25 cellular contexts compared by ENCODE assay signal in the genomic region with DNA sequence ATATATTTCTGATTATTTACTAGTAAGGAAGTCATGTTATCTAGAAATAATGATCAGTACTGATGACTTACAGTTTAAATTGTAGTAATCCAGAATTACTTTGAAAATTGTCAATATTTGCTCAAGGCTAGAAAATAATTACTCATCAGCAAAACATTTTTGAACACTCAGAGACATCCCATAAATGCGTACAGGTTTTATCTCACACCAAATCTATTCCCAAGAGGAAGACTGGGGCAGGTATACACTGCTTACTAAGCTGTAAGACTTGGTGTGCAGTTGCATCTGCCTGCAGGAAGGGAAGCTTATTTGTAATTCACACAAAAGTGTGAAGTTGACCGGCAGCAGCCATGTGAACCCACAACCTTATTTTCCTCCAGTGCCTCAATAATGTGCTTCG.
A peak's percentile ranks its signal among the peaks of the same experiment; 100 is the strongest.
DNase-seq lines count a peak whose midpoint lies in the region; ATAC-seq and TF ChIP-seq lines count a peak whose summit lies in the region.
"Had no signal": no experiment of that assay in that cellular context is flagged by ENCODE, and none has a peak within 500 bp of the region (broad histone marks: within the 10 kb centered on the region; RNA-seq: fewer than 3 reads in every experiment).

No MANE protein-coding gene starts in this region.

- H3K9ac ChIP-seq in mammary epithelial cell (ENCODE audit: insufficient read depth, low read length), result no peak overlapping the region
- H3K9ac ChIP-seq: KMS-11 had no signal

- dilution Hi-C loops in mammary epithelial cell (cut with HindIII; ENCODE audit: low sequenced_read_pairs), result no loop called here

- TF ChIP-seq CTCF in mammary epithelial cell (conservative IDR thresholded peaks at IDR 0.05 in 1 of 2, IDR thresholded peaks at IDR 0.05 in 1 of 2; ENCODE audit: extremely low read depth in 1 of 2, insufficient read depth in 1 of 2, low read depth in 1 of 2, low read length in 2 of 2), result no peak
- TF ChIP-seq CTCF in breast epithelium (IDR thresholded peaks at IDR 0.05), result no peak
- no peak for TF ChIP-seq CTCF in epithelial cell of esophagus (IDR thresholded peaks at IDR 0.05; ENCODE audit: insufficient read depth, low read depth, low read length, missing control alignments)

- no peaks in the 10 kb centered on the region for H3K27me3 ChIP-seq in mammary epithelial cell (ENCODE audit: insufficient read depth, low read length)
- H3K27me3 ChIP-seq in breast epithelium, result no peaks in the 10 kb centered on the region

- 72% methylated on average over 3 of the region's 3 CpGs for WGBS in mammary epithelial cell (ENCODE audit: low coverage, missing lambda C conversion rate)

- peaks cover 3% of the 10 kb centered on the region for H3K4me1 ChIP-seq in mammary epithelial cell (ENCODE audit: insufficient read depth, low read length)
- no peaks in the 10 kb centered on the region for H3K4me1 ChIP-seq in breast epithelium
- H3K4me1 ChIP-seq: HAP-1 had no signal

- no TSS peak for BruUV-seq in mammary epithelial cell (replicated peaks; lab: Mats Ljungman, UMichigan)

- no peak overlapping the region for H3K27ac ChIP-seq in mammary epithelial cell (ENCODE audit: insufficient read depth, low read depth, low read length)
- no peak overlapping the region for H3K27ac ChIP-seq in breast epithelium
- H3K27ac ChIP-seq: 22Rv1, C4-2B, KMS-11 had no signal

- no peak for ATAC-seq in GM21447 (IDR thresholded peaks at IDR 0.05; ENCODE audit: unreplicated experiment)
- ATAC-seq: CD8-positive, alpha-beta T cell had no signal

- DNase-seq in mammary epithelial cell, result peak; percentile 53
- DNase-seq in breast epithelium (ENCODE audit: low spot score in 2 of 2), result no peak
- DNase-seq in NCI-H69 (lab: John Stamatoyannopoulos, UW), result peak; percentile 49
- DNase-seq in epithelial cell of esophagus (ENCODE audit: low read depth), result peak; percentile 38
- no peak for DNase-seq in GF-D8 (lab: John Stamatoyannopoulos, UW)
- no peak for DNase-seq in COLO829 (ENCODE audit: low spot score)
- DNase-seq: CD8-positive, alpha-beta T cell; DMS 273 treated with DMSO at 0.1 percent for 48 hours; DND-41; GOT3; HFFc6; NCI-H1048; NCI-H1694 treated with DMSO at 0.1 percent for 48 hours; NCI-H2081; NCI-H2171; NCI-H226; NCI-H510A treated with DMSO at 0.1 percent for 48 hours; NCI-H748 treated with DMSO at 0.1 percent for 48 hours; RPMI8226; SHP77 treated with DMSO at 0.1 percent for 48 hours had no signal

- H3K4me3 ChIP-seq in mammary epithelial cell (replicated peaks in 1 of 3; ENCODE audit: insufficient read depth in 1 of 3, low read depth in 2 of 3, low read length in 3 of 3), result no peak overlapping the region
- no peak overlapping the region for H3K4me3 ChIP-seq in breast epithelium
- no peak overlapping the region for H3K4me3 ChIP-seq in epithelial cell of esophagus (ENCODE audit: low read length)
- H3K4me3 ChIP-seq: HAP-1 had no signal

- no peaks in the 10 kb centered on the region for H3K79me2 ChIP-seq in mammary epithelial cell (ENCODE audit: insufficient read depth, low read length)

- intact Hi-C loops in mammary epithelial cell (cut with micrococcal nuclease), result no loop called here
- intact Hi-C loops in breast epithelium (cut with DNase I; ENCODE audit: low total_unique reads), result no loop called here

- no peaks in the 10 kb centered on the region for H4K20me1 ChIP-seq in mammary epithelial cell (ENCODE audit: insufficient read depth, low read length)

- CTCF ChIA-PET in mammary epithelial cell (lab: Charles Lee; ENCODE audit: low non-redundant PET), result no interaction called here

- H3K9me3 ChIP-seq in mammary epithelial cell (replicated peaks; ENCODE audit: insufficient read depth, low read length) (no peaks in the 10 kb centered on the region), breast epithelium (no peaks in the 10 kb centered on the region)
- H3K9me3 ChIP-seq: HAP-1 had no signal

- H3K4me2 ChIP-seq in mammary epithelial cell (ENCODE audit: insufficient read depth, low read depth, low read length), result no peak overlapping the region
- H3K4me2 ChIP-seq: KMS-11 had no signal

- no peak overlapping the region for H2AFZ ChIP-seq in mammary epithelial cell (ENCODE audit: low read depth, low read length)

- no peak for TF ChIP-seq POLR2A in breast epithelium (IDR thresholded peaks at IDR 0.05)

- H3K36me3 ChIP-seq in mammary epithelial cell (ENCODE audit: insufficient read depth, low read length) (no peaks in the 10 kb centered on the region), breast epithelium (no peaks in the 10 kb centered on the region)
- H3K36me3 ChIP-seq: HAP-1 had no signal

- in situ Hi-C loops in mammary epithelial cell (cut with MboI; ENCODE audit: low sequenced_read_pairs in 2 of 2), result no loop called here

Comparison
In these comparisons a context has a peak if more than half of its experiments do, and no peak if none do; other contexts are left out.
1. DNase-seq: peak in mammary epithelial cell (single experiment), NCI-H69 (single experiment) and epithelial cell of esophagus (single experiment); none in breast epithelium (0 of 2), GF-D8 (single experiment) and COLO829 (single experiment).